10 cellular contexts compared by ENCODE assay signal in the genomic region with DNA sequence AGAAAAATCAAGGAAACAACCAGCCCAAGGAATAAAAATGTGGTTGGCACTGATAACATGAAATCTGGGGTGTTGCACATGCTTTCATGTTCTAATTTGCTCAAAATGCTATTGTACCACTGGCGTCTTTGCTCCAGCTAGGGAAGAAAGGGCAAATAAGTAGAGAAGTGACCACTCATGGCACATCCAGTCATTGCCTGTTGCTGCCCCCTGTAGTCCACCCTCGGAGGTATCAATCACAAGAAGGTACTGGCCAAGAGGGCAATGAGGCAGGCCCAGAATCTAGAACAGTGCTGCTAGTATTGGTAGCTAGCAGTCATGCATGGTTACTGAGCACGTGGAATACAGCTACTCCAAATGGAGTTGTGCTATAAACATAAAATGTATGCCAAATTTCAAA.
DNase-seq lines count a peak whose midpoint lies in the region; ATAC-seq and TF ChIP-seq lines count a peak whose summit lies in the region.
"Had no signal": no experiment of that assay in that cellular context is flagged by ENCODE, and none has a peak within 500 bp of the region (broad histone marks: within the 10 kb centered on the region; RNA-seq: fewer than 3 reads in every experiment).

No MANE protein-coding gene starts in this region.

- intact Hi-C loops in PC-9 (cut with micrococcal nuclease; ENCODE audit: unreplicated experiment), result no loop called here

- no peaks in the 10 kb centered on the region for H3K79me1 ChIP-seq in mesenchymal stem cell (replicated peaks; ENCODE audit: low read length, poor library complexity, severe bottlenecking)

- no peak overlapping the region for H2BK15ac ChIP-seq in mesenchymal stem cell (ENCODE audit: low read depth, poor library complexity, severe bottlenecking)

- no peaks in the 10 kb centered on the region for H3K4me1 ChIP-seq in BE2C
- H3K4me1 ChIP-seq in GM23338 (ENCODE audit: insufficient read depth), result peaks cover 21% of the 10 kb centered on the region
- H3K4me1 ChIP-seq in PC-9 (replicated peaks; ENCODE audit: insufficient read depth), result peaks cover 24% of the 10 kb centered on the region
- H3K4me1 ChIP-seq in hepatocyte (ENCODE audit: insufficient read depth), result peaks cover 19% of the 10 kb centered on the region
- no peaks in the 10 kb centered on the region for H3K4me1 ChIP-seq in mesenchymal stem cell (ENCODE audit: control insufficient read depth, insufficient read depth, low read depth, low read length)

- no peak overlapping the region for H3K4me3 ChIP-seq in BE2C (ENCODE audit: low read depth, low read length)
- no peak overlapping the region for H3K4me3 ChIP-seq in GM23338
- H3K4me3 ChIP-seq in PC-9, result no peak overlapping the region
- no peak overlapping the region for H3K4me3 ChIP-seq in hepatocyte
- H3K4me3 ChIP-seq in mesenchymal stem cell (ENCODE audit: insufficient read depth in 1 of 2, low read depth in 1 of 2, low read length in 2 of 2), result no peak overlapping the region

- no peak overlapping the region for H3K27ac Mint-ChIP-seq in GM23338
- no peak overlapping the region for H3K27ac Mint-ChIP-seq in stimulated activated naive B cell treated with anti-CD40 and anti-IgM and Interleukin-4, amounts not matched to agents 10 μg/mL and 1 μg/mL and 100 μg/mL, for 72 hours
- H3K27ac Mint-ChIP-seq in activated T-helper 17 cell treated with anti-CD3 and anti-CD28 coated beads, Interleukin-2, amount 50 U/mL, for 72 hours, result no peak overlapping the region
- H3K27ac Mint-ChIP-seq: activated naive CD4-positive, alpha-beta T cell treated with anti-CD3 and anti-CD28 coated beads, Interleukin-2, amount 50 U/mL, for 24 hours had no signal

- WGBS in hepatocyte (ENCODE audit: low lambda C conversion rate, missing lambda C conversion rate), result 56% methylated on average over 3 of the region's 3 CpGs
- WGBS in mesenchymal stem cell, result 50% methylated on average over 3 of the region's 3 CpGs

- no peak overlapping the region for H3K4ac ChIP-seq in mesenchymal stem cell (ENCODE audit: low read depth in 1 of 2, low read length in 2 of 2)

- H4K8ac ChIP-seq in mesenchymal stem cell (ENCODE audit: low read length), result no peak overlapping the region

- ATAC-seq in GM23338 (peak; percentile 84), HG03159 (IDR thresholded peaks at IDR 0.05; ENCODE audit: unreplicated experiment) (no peak)
- ATAC-seq in stimulated activated naive B cell treated with anti-CD40 and anti-IgM and Interleukin-4, amounts not matched to agents 10 μg/mL and 1 μg/mL and 100 μg/mL, for 72 hours (replicated peaks), result no peak
- ATAC-seq in activated T-helper 17 cell treated with anti-CD3 and anti-CD28 coated beads, Interleukin-2, amount 50 U/mL, for 72 hours (replicated peaks), result no peak

- no peak overlapping the region for H3K14ac ChIP-seq in mesenchymal stem cell (ENCODE audit: low read length in 2 of 2)

- H3K79me2 ChIP-seq in GM23338 (replicated peaks; ENCODE audit: insufficient read depth) (peaks cover 2% of the 10 kb centered on the region; the same call in 1 of the 2 replicates), PC-9 (ENCODE audit: low read depth) (no peaks in the 10 kb centered on the region), hepatocyte (no peaks in the 10 kb centered on the region)

- H2BK120ac ChIP-seq in mesenchymal stem cell (ENCODE audit: low read depth, low read length), result no peak overlapping the region

- CTCF ChIA-PET in PC-9 (lab: Charles Lee), result interaction anchor here (0.5 to 0.6 kb wide), 3 partner anchors 91 to 754 kb away, joined by 3 to 11 read pairs (median 4); no protein-coding TSS in a partner anchor

- H3K18ac ChIP-seq in mesenchymal stem cell (ENCODE audit: low read depth in 1 of 2, low read length in 2 of 2), result no peak overlapping the region

- H2BK12ac ChIP-seq in mesenchymal stem cell (ENCODE audit: low read length in 2 of 2), result no peak overlapping the region

- no peak overlapping the region for H2BK5ac ChIP-seq in mesenchymal stem cell (ENCODE audit: low read depth, low read length, poor library complexity, severe bottlenecking)

- H3K36me3 Mint-ChIP-seq in GM23338 (ENCODE audit: low read depth), result no peaks in the 10 kb centered on the region
- H3K36me3 Mint-ChIP-seq in stimulated activated naive B cell treated with anti-CD40 and anti-IgM and Interleukin-4, amounts not matched to agents 10 μg/mL and 1 μg/mL and 100 μg/mL, for 72 hours, result no peaks in the 10 kb centered on the region
- no peaks in the 10 kb centered on the region for H3K36me3 Mint-ChIP-seq in activated T-helper 17 cell treated with anti-CD3 and anti-CD28 coated beads, Interleukin-2, amount 50 U/mL, for 72 hours (ENCODE audit: low read depth)
- H3K36me3 Mint-ChIP-seq: activated naive CD4-positive, alpha-beta T cell treated with anti-CD3 and anti-CD28 coated beads, Interleukin-2, amount 50 U/mL, for 24 hours had no signal

- H3K23ac ChIP-seq in mesenchymal stem cell (ENCODE audit: low read length in 2 of 2), result no peak overlapping the region

- H3F3A ChIP-seq in GM23338 (replicated peaks; ENCODE audit: low read depth) (no peaks in the 10 kb centered on the region), PC-9 (ENCODE audit: insufficient read depth, low read depth) (peaks cover 20% of the 10 kb centered on the region)

- H3K9me3 ChIP-seq in BE2C (no peaks in the 10 kb centered on the region), PC-9 (ENCODE audit: insufficient read depth, low read depth) (peaks cover 3% of the 10 kb centered on the region; the same call in 1 of the 2 replicates), hepatocyte (ENCODE audit: low read depth) (no peaks in the 10 kb centered on the region), mesenchymal stem cell (ENCODE audit: control insufficient read depth, low read length) (no peaks in the 10 kb centered on the region)

- no peaks in the 10 kb centered on the region for H3K27me3 Mint-ChIP-seq in GM23338 (ENCODE audit: insufficient read depth, low read depth, poor library complexity)
- H3K27me3 Mint-ChIP-seq in stimulated activated naive B cell treated with anti-CD40 and anti-IgM and Interleukin-4, amounts not matched to agents 10 μg/mL and 1 μg/mL and 100 μg/mL, for 72 hours, result peaks cover 14 to 20% of the 10 kb centered on the region in 2 donors
- peaks cover 20% of the 10 kb centered on the region for H3K27me3 Mint-ChIP-seq in activated T-helper 17 cell treated with anti-CD3 and anti-CD28 coated beads, Interleukin-2, amount 50 U/mL, for 72 hours

- no peak overlapping the region for H3K4me3 Mint-ChIP-seq in GM23338
- no peak overlapping the region for H3K4me3 Mint-ChIP-seq in stimulated activated naive B cell treated with anti-CD40 and anti-IgM and Interleukin-4, amounts not matched to agents 10 μg/mL and 1 μg/mL and 100 μg/mL, for 72 hours
- no peak overlapping the region for H3K4me3 Mint-ChIP-seq in activated T-helper 17 cell treated with anti-CD3 and anti-CD28 coated beads, Interleukin-2, amount 50 U/mL, for 72 hours
- H3K4me3 Mint-ChIP-seq: activated naive CD4-positive, alpha-beta T cell treated with anti-CD3 and anti-CD28 coated beads, Interleukin-2, amount 50 U/mL, for 24 hours had no signal

- H3K4me1 Mint-ChIP-seq in GM23338, result peaks cover 23% of the 10 kb centered on the region
- peaks cover 3 to 10% of the 10 kb centered on the region in 2 donors for H3K4me1 Mint-ChIP-seq in stimulated activated naive B cell treated with anti-CD40 and anti-IgM and Interleukin-4, amounts not matched to agents 10 μg/mL and 1 μg/mL and 100 μg/mL, for 72 hours
- peaks cover 6% of the 10 kb centered on the region for H3K4me1 Mint-ChIP-seq in activated T-helper 17 cell treated with anti-CD3 and anti-CD28 coated beads, Interleukin-2, amount 50 U/mL, for 72 hours

- H4K20me1 ChIP-seq in GM23338 (replicated peaks; ENCODE audit: insufficient read depth) (no peaks in the 10 kb centered on the region), PC-9 (ENCODE audit: insufficient read depth) (no peaks in the 10 kb centered on the region), hepatocyte (ENCODE audit: insufficient read depth, poor library complexity, severe bottlenecking) (no peaks in the 10 kb centered on the region)

- BruUV-seq in PC-9 (replicated peaks; lab: Mats Ljungman, UMichigan), result no TSS peak

- no peak overlapping the region for H4K91ac ChIP-seq in mesenchymal stem cell (ENCODE audit: low read length)

- peak; percentile 11 for DNase-seq in BE2C
- peak; percentile 79 for DNase-seq in GM23338 (ENCODE audit: low spot score)
- DNase-seq in PC-9, result no peak
- DNase-seq in hepatocyte (ENCODE audit: low spot score), result peak; percentile 24
- no peak for DNase-seq in stimulated activated naive B cell treated with anti-CD40 and anti-IgM and Interleukin-4, amounts not matched to agents 10 μg/mL and 1 μg/mL and 100 μg/mL, for 72 hours
- no peak for DNase-seq in mesenchymal stem cell
- DNase-seq: NCI-H1417 treated with DMSO at 0.1 percent for 48 hours had no signal

- POLR2A ChIA-PET in PC-9 (lab: Charles Lee; ENCODE audit: unreplicated experiment), result interaction anchor here (0.5 kb wide), 1 partner anchor 403 kb away, joined by 4 read pairs; no protein-coding TSS in a partner anchor

- H3K4me2 ChIP-seq in GM23338 (no peak overlapping the region), PC-9 (no peak overlapping the region), hepatocyte (no peak overlapping the region), mesenchymal stem cell (ENCODE audit: low read length, poor library complexity, severe bottlenecking) (no peak overlapping the region)

- H3K9me3 Mint-ChIP-seq in GM23338, result peaks cover 4% of the 10 kb centered on the region; the same call in 2 of the 3 replicates
- peaks cover 0 to 4% of the 10 kb centered on the region in 2 donors for H3K9me3 Mint-ChIP-seq in stimulated activated naive B cell treated with anti-CD40 and anti-IgM and Interleukin-4, amounts not matched to agents 10 μg/mL and 1 μg/mL and 100 μg/mL, for 72 hours
- no peaks in the 10 kb centered on the region for H3K9me3 Mint-ChIP-seq in activated T-helper 17 cell treated with anti-CD3 and anti-CD28 coated beads, Interleukin-2, amount 50 U/mL, for 72 hours
- H3K9me3 Mint-ChIP-seq: activated naive CD4-positive, alpha-beta T cell treated with anti-CD3 and anti-CD28 coated beads, Interleukin-2, amount 50 U/mL, for 24 hours had no signal

- H3K27me3 ChIP-seq in BE2C, result no peaks in the 10 kb centered on the region
- no peaks in the 10 kb centered on the region for H3K27me3 ChIP-seq in GM23338 (ENCODE audit: insufficient read depth)
- H3K27me3 ChIP-seq in PC-9 (ENCODE audit: insufficient read depth, low read depth), result peaks cover 8% of the 10 kb centered on the region
- no peaks in the 10 kb centered on the region for H3K27me3 ChIP-seq in hepatocyte
- H3K27me3 ChIP-seq in mesenchymal stem cell (ENCODE audit: control insufficient read depth in 1 of 2, insufficient read depth in 1 of 2, low read length in 2 of 2), result no peaks in the 10 kb centered on the region

- H3K9me2 ChIP-seq in GM23338 (ENCODE audit: insufficient read depth) (no peaks in the 10 kb centered on the region), PC-9 (ENCODE audit: insufficient read depth) (no peaks in the 10 kb centered on the region), hepatocyte (replicated peaks; ENCODE audit: insufficient read depth) (no peaks in the 10 kb centered on the region)

- H2AFZ ChIP-seq in GM23338, result no peak overlapping the region
- H2AFZ ChIP-seq in PC-9, result no peak overlapping the region
- H2AFZ ChIP-seq in hepatocyte, result no peak overlapping the region
- no peak overlapping the region for H2AFZ ChIP-seq in mesenchymal stem cell (ENCODE audit: low read depth, low read length)

- H3K27ac ChIP-seq in GM23338 (ENCODE audit: low read depth) (no peak overlapping the region), PC-9 (no peak overlapping the region), hepatocyte (no peak overlapping the region), mesenchymal stem cell (ENCODE audit: low read length, poor library complexity, severe bottlenecking) (no peak overlapping the region)

- TF ChIP-seq CTCF in BE2C (IDR thresholded peaks at IDR 0.05; ENCODE audit: low read depth, low read length) (peak; percentile 36), GM23338 (conservative IDR thresholded peaks at IDR 0.05; ENCODE audit: low read depth in 2 of 2) (peak; percentile 74 to 89), PC-9 (conservative IDR thresholded peaks at IDR 0.05) (0 out of 2 replicates have a peak, but pooled peaks have one; percentile 34), hepatocyte (IDR thresholded peaks at IDR 0.05; ENCODE audit: poor library complexity) (peak; percentile 21)

- no peak overlapping the region for H3K9ac ChIP-seq in mesenchymal stem cell (ENCODE audit: low read length)

- H2AK5ac ChIP-seq in mesenchymal stem cell (ENCODE audit: low read length, severe bottlenecking), result no peak overlapping the region

- no peaks in the 10 kb centered on the region for H3K36me3 ChIP-seq in BE2C
- no peaks in the 10 kb centered on the region for H3K36me3 ChIP-seq in GM23338 (ENCODE audit: insufficient read depth)
- H3K36me3 ChIP-seq in PC-9 (ENCODE audit: low read depth), result no peaks in the 10 kb centered on the region
- H3K36me3 ChIP-seq in hepatocyte (replicated peaks; ENCODE audit: insufficient read depth, low read depth), result no peaks in the 10 kb centered on the region
- no peaks in the 10 kb centered on the region for H3K36me3 ChIP-seq in mesenchymal stem cell (ENCODE audit: control insufficient read depth in 1 of 2, insufficient read depth in 2 of 2, low read depth in 1 of 2, low read length in 2 of 2)

Comparison
In these comparisons a context has a peak if more than half of its experiments do, and no peak if none do; other contexts are left out.
1. DNase-seq: peak in BE2C (single experiment), GM23338 (single experiment) and hepatocyte (single experiment); none in PC-9 (0 of 2), stimulated activated naive B cell treated with anti-CD40 and anti-IgM and Interleukin-4, amounts not matched to agents 10 μg/mL and 1 μg/mL and 100 μg/mL, for 72 hours (single experiment) and mesenchymal stem cell (single experiment).
2. CTCF ChIP-seq: peak in every context shown above with its lines; median percentile 82 in GM23338; 36 in BE2C; 34 in PC-9; 21 in hepatocyte.